In the genomic region with DNA sequence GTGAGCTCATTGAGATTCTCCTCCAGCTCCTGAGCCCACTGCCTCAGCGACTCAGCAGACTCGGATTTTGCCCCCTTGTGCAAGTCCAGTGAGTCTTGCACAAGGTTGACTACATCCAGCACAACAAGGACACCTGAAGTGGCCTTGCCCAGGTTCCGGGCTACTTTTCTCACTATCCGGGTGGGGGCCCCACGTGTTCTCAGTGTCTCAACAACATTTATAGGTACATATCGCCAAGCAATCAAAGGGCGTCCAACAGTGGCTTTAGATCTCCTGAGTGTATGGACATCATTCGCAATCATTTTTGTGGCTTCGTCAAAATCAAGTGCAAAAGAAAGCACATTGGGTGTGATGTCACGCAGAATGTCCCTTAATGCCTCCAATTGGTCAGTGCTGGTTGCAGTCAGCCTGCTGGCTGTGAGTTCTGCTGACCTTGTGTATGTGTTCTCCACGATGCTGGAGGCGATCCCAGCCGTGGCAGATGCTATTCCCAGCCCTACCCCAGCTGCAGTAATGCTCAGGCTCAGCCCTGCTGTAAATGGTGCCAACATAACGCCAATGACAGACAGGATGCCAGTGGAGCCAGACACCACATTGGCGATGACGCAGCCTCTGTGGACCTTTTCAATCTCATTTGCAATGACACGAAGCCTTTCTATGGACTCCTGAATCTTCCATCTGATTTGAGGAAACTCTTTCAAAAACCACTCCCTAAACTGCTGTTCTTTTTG, we compare ENCODE assay signal across 9 cellular contexts. TPM values are rescaled to one million over a fixed set of nuclear protein-coding genes. Genes with fewer than 3 reads are reported as not detected.
DNase-seq lines count a peak whose midpoint lies in the region; ATAC-seq lines count a peak whose summit lies in the region.
"Had no signal": no experiment of that assay in that cellular context is flagged by ENCODE, and none has a peak within 500 bp of the region (broad histone marks: within the 10 kb centered on the region; RNA-seq: fewer than 3 reads in every experiment).

No MANE protein-coding gene starts in this region.

- H2BK120ac ChIP-seq in neuronal stem cell (ENCODE audit: low read depth, low read length): no peak overlapping the region

- H3K23ac ChIP-seq in neuronal stem cell (ENCODE audit: low read depth, low read length, poor library complexity): no peak overlapping the region

- H3K36me3 Mint-ChIP-seq in T-helper 17 cell (ENCODE audit: low read depth): peaks cover 3% of the 10 kb centered on the region

- H2AFZ ChIP-seq in neuronal stem cell (ENCODE audit: low read length): no peak overlapping the region

- H3K4me1 Mint-ChIP-seq in T-helper 17 cell: peaks cover 6% of the 10 kb centered on the region

- no peak overlapping the region for H2BK5ac ChIP-seq in neuronal stem cell (ENCODE audit: low read length)

- H4K8ac ChIP-seq in neuronal stem cell (ENCODE audit: low read depth, low read length): no peak overlapping the region

- WGBS in neuronal stem cell (ENCODE audit: extremely low coverage in 2 of 2, insufficient read length in 2 of 2, insufficient replicate concordance in 1 of 2), 2 donors: no CpG with 5 or more reads among the region's 17 CpGs

- H3K27ac ChIP-seq in neuronal stem cell (replicated peaks; ENCODE audit: low read length): no peak overlapping the region

- ATAC-seq in T-helper 17 cell (no peak), GM21515 (IDR thresholded peaks at IDR 0.05; ENCODE audit: unreplicated experiment) (no peak), HG03565 (IDR thresholded peaks at IDR 0.05; ENCODE audit: unreplicated experiment) (no peak)
- ATAC-seq: activated T-cell treated with anti-CD3 and anti-CD28 coated beads, Interleukin-2, amount 50 U/mL, for 4 hours had no signal

- peaks cover 49% of the 10 kb centered on the region for H3K27me3 Mint-ChIP-seq in T-helper 17 cell

- H3K9me3 ChIP-seq in neuronal stem cell (replicated peaks in 1 of 2; ENCODE audit: control insufficient read depth in 2 of 2, insufficient read depth in 1 of 2, low read depth in 1 of 2, low read length in 2 of 2) (no peaks in the 10 kb centered on the region), T-helper 17 cell (ENCODE audit: control insufficient read depth, low read length, poor library complexity, severe bottlenecking) (no peaks in the 10 kb centered on the region)

- no peak overlapping the region for H3K4me3 ChIP-seq in neuronal stem cell (ENCODE audit: low read length in 2 of 2)

- H3K4ac ChIP-seq in neuronal stem cell (ENCODE audit: low read length): no peak overlapping the region

- peak overlapping the region; percentile 87 for H2BK12ac ChIP-seq in neuronal stem cell (ENCODE audit: low read length)

- no peaks in the 10 kb centered on the region for H3K27me3 ChIP-seq in neuronal stem cell (ENCODE audit: control insufficient read depth in 3 of 3, insufficient read depth in 3 of 3, low read depth in 1 of 3, low read length in 3 of 3)

- no peak overlapping the region for H2AK5ac ChIP-seq in neuronal stem cell (ENCODE audit: low read depth, low read length)

- no peaks in the 10 kb centered on the region for H3K79me1 ChIP-seq in neuronal stem cell (ENCODE audit: low read depth, low read length)

- H3K27ac Mint-ChIP-seq in T-helper 17 cell: no peak overlapping the region

- H3K9ac ChIP-seq in neuronal stem cell (ENCODE audit: low read depth, low read length, poor library complexity): peak overlapping the region; percentile 67

- H3K4me3 Mint-ChIP-seq in T-helper 17 cell: no peak overlapping the region
- H3K4me3 Mint-ChIP-seq: activated T-cell treated with anti-CD3 and anti-CD28 coated beads, Interleukin-2, amount 50 U/mL, for 4 hours had no signal

- no peak overlapping the region for H4K91ac ChIP-seq in neuronal stem cell (ENCODE audit: low read depth, low read length, poor library complexity)

- H3K36me3 ChIP-seq in neuronal stem cell (replicated peaks in 1 of 2; ENCODE audit: control insufficient read depth in 2 of 2, insufficient read depth in 2 of 2, low read length in 2 of 2): no peaks in the 10 kb centered on the region

- H3K18ac ChIP-seq in neuronal stem cell (ENCODE audit: low read length): no peak overlapping the region

- H3K4me1 ChIP-seq in neuronal stem cell (ENCODE audit: control insufficient read depth in 2 of 2, insufficient read depth in 1 of 2, low read depth in 1 of 2, low read length in 2 of 2): peaks cover 0 to 6% of the 10 kb centered on the region in 2 donors

- H3K14ac ChIP-seq in neuronal stem cell (ENCODE audit: low read length): peak overlapping the region; percentile 64

- H3K4me2 ChIP-seq in neuronal stem cell (ENCODE audit: insufficient read depth, low read length, poor library complexity, severe bottlenecking): no peak overlapping the region

- DNase-seq in AG08396 (ENCODE audit: low spot score): peak; percentile 73
- DNase-seq in amygdala (lab: John Stamatoyannopoulos, UW): peak in 52 of 56 donors; percentile 17 to 93 (median 76)
- peak; percentile 96 for DNase-seq in globus pallidus (ENCODE audit: low spot score)
- no peak for DNase-seq in neuronal stem cell (ENCODE audit: low spot score)
- no peak for DNase-seq in T-helper 17 cell
- DNase-seq in activated CD4-positive, alpha-beta T cell treated with anti-CD3 and anti-CD28 coated beads for 1 hour: no peak
- DNase-seq: activated T-cell treated with anti-CD3 and anti-CD28 coated beads, Interleukin-2, amount 50 U/mL, for 4 hours had no signal

- H2BK15ac ChIP-seq in neuronal stem cell (ENCODE audit: low read length): peak overlapping the region; percentile 81

RNA-seq across cellular contexts. Expression of a gene that starts 10.3 kb away (rescaled TPM):
- 0.06 TPM for polyA plus RNA-seq in neuronal stem cell (2013, experiment 1 of 2)
- polyA plus RNA-seq in neuronal stem cell (2013, experiment 2 of 2): 0.08 TPM
- total RNA-seq in T-helper 17 cell: under 1 TPM in 1 of 2 donors, not detected in 1; 0.22 TPM

RNA-seq across cellular contexts. Expression of a gene that starts 30.7 kb away (rescaled TPM):
- not detected for polyA plus RNA-seq in neuronal stem cell (2013, experiment 1 of 2)
- not detected for polyA plus RNA-seq in neuronal stem cell (2013, experiment 2 of 2)
- total RNA-seq in T-helper 17 cell: 100 to 1,000 TPM; 229 to 265 TPM

RNA-seq across cellular contexts. Expression of a gene that starts 48.1 kb away (rescaled TPM):
- 4.3 TPM for polyA plus RNA-seq in neuronal stem cell (2013, experiment 1 of 2)
- polyA plus RNA-seq in neuronal stem cell (2013, experiment 2 of 2): 4.7 TPM
- 10 to 100 TPM; 36.9 to 42.9 TPM for total RNA-seq in T-helper 17 cell

Comparison
In these comparisons a context has a peak if more than half of its experiments do, and no peak if none do; other contexts are left out.
1. DNase-seq: peak in AG08396 (single experiment), amygdala (52 of 56) and globus pallidus (single experiment); none in neuronal stem cell (single experiment), T-helper 17 cell (0 of 3) and activated CD4-positive, alpha-beta T cell treated with anti-CD3 and anti-CD28 coated beads for 1 hour (single experiment).